In the genomic region with DNA sequence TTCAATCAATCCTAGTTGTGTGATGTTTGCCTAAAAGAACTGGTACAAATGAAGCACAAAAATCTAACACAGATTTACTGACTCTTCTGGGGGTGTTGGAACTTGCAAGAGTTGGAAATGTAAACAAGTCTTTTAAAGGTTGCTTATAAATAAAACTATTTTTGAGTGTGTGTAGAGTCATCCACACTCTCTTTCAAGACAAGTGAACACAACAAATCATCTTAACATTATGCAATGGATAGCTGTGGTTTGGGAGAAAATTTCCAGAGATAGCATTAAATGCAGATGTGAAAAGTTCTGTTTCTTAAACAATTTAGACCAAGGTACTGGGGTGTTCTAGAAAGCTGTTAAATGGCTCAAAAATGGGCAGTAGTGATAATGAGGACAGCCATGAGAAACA, we compare ENCODE assay signal across 27 cellular contexts. TPM values are rescaled to one million over a fixed set of nuclear protein-coding genes. Genes with fewer than 3 reads are reported as not detected.
A peak's percentile ranks its signal among the peaks of the same experiment; 100 is the strongest.
DNase-seq lines count a peak whose midpoint lies in the region; ATAC-seq and TF ChIP-seq lines count a peak whose summit lies in the region.
"Had no signal": no experiment of that assay in that cellular context is flagged by ENCODE, and none has a peak within 500 bp of the region (broad histone marks: within the 10 kb centered on the region; RNA-seq: fewer than 3 reads in every experiment).

No MANE protein-coding gene starts in this region.

- H2AFZ ChIP-seq in smooth muscle cell (ENCODE audit: low read depth) = no peak overlapping the region

- TF ChIP-seq CTCF in choroid plexus epithelial cell (conservative IDR thresholded peaks at IDR 0.05; ENCODE audit: low read depth, low read length) (no peak), fibroblast of the aortic adventitia (IDR thresholded peaks at IDR 0.05; ENCODE audit: insufficient read depth, low read length) (no peak), smooth muscle cell (IDR thresholded peaks at IDR 0.05; ENCODE audit: borderline replicate concordance, insufficient read depth, poor library complexity, severe bottlenecking) (no peak)

- no peak overlapping the region for H3K27ac ChIP-seq in smooth muscle cell (ENCODE audit: low read depth)
- H3K27ac ChIP-seq: SJSA1 had no signal

- no peaks in the 10 kb centered on the region for H3F3A ChIP-seq in smooth muscle cell (ENCODE audit: low read depth)

- H3K4me2 ChIP-seq in smooth muscle cell = peak overlapping the region; percentile 6

- H4K20me1 ChIP-seq in smooth muscle cell (ENCODE audit: low read depth) = no peaks in the 10 kb centered on the region

- no peaks in the 10 kb centered on the region for H3K27me3 ChIP-seq in smooth muscle cell (ENCODE audit: low read depth)
- H3K27me3 ChIP-seq: SJSA1 had no signal

- no peaks in the 10 kb centered on the region for H3K4me1 ChIP-seq in smooth muscle cell (ENCODE audit: low read depth)
- H3K4me1 ChIP-seq: Caco-2, SJSA1 had no signal

- ATAC-seq in HG02884 (IDR thresholded peaks at IDR 0.05; ENCODE audit: unreplicated experiment) = no peak
- ATAC-seq: GM12878, HepG2, K562 had no signal

- H3K9ac ChIP-seq in smooth muscle cell (ENCODE audit: low read depth) = no peak overlapping the region

- H3K9me3 ChIP-seq in smooth muscle cell (replicated peaks; ENCODE audit: low read depth) = no peaks in the 10 kb centered on the region
- H3K9me3 ChIP-seq: Caco-2, SJSA1 had no signal

- DNase-seq in GM03348 (ENCODE audit: low spot score) (peak; percentile 39), choroid plexus epithelial cell (ENCODE audit: low read depth) (peak; percentile 6), fibroblast of the aortic adventitia (ENCODE audit: low read depth) (peak; percentile 7), smooth muscle cell (lab: John Stamatoyannopoulos, UW; ENCODE audit: unreplicated experiment) (no peak), NCI-H446 treated with DMSO at 0.1 percent for 48 hours (lab: John Stamatoyannopoulos, UW) (no peak), COLO829 (ENCODE audit: low spot score) (no peak)
- DNase-seq: C1 segment of cervical spinal cord; Caco-2; CD4-positive, alpha-beta memory T cell; Kasumi-1; MV-4-11; NCI-H1105; NCI-H1436 treated with DMSO at 0.1 percent for 48 hours; NCI-H187 treated with DMSO at 0.1 percent for 48 hours; NCI-H345; NCI-H526; Right ventricle myocardium superior; RPMI8226 had no signal

- H3K4me3 ChIP-seq in choroid plexus epithelial cell (ENCODE audit: low read depth, low read length) (no peak overlapping the region), fibroblast of the aortic adventitia (ENCODE audit: low read depth, low read length) (no peak overlapping the region), smooth muscle cell (no peak overlapping the region)
- H3K4me3 ChIP-seq: GM12878, K562, SJSA1 had no signal

- H3K79me2 ChIP-seq in smooth muscle cell (ENCODE audit: low read depth) = no peaks in the 10 kb centered on the region

- no peaks in the 10 kb centered on the region for H3K36me3 ChIP-seq in smooth muscle cell (ENCODE audit: low read depth)
- H3K36me3 ChIP-seq: SJSA1 had no signal

RNA-seq across cellular contexts. Expression of gene C1orf87, which starts 28.7 kb away (rescaled TPM):
- total RNA-seq in fibroblast of the aortic adventitia (ENCODE audit: low replicate concordance) (not detected in 2 replicates), smooth muscle cell (not detected in 2 replicates)
- polyA plus RNA-seq in smooth muscle cell = not detected in 2 replicates
- total RNA-seq: Caco-2; CD4-positive, alpha-beta memory T cell; GM12878; H4; HepG2; HT1080; K562; M059J; Right ventricle myocardium superior; SJSA1 had no signal
- polyA plus RNA-seq: AG04450; CD4-positive, alpha-beta memory T cell; GM12878; HepG2; K562 had no signal

Comparison
In these comparisons a context has a peak if more than half of its experiments do, and no peak if none do; other contexts are left out.
1. DNase-seq: peak in GM03348 (single experiment), choroid plexus epithelial cell (single experiment) and fibroblast of the aortic adventitia (single experiment); none in smooth muscle cell (single experiment), NCI-H446 treated with DMSO at 0.1 percent for 48 hours (single experiment) and COLO829 (single experiment).